ENCODE assay signal across 8 cellular contexts in the genomic region with DNA sequence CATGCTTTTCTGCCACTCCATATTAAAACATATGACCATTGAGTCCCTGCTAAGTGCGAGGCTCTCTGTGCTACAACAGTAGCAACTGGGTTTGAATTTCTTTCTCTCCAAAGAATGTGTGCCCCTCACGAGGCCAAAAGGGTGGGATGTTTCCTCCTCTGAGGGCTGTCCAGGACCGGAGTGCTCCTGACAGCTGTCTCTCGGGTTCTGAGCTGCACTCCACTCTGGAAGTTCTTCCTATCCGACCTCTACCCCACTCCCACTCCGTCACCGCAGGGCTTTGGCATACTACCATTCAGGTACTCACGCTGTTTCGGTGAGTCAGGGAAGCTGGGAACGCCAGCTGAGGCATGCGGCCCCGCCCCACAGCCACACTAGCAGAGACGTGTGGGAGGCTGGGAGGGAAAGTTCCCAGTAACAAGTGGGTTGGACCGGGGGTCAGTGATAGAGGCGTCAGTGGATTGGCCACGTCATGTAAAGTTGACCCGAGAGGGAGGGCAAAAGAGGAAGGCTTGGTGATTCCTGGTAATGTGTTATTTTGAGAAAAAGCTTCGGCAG. TPM values are rescaled to one million over a fixed set of nuclear protein-coding genes. Genes with fewer than 3 reads are reported as not detected.
DNase-seq lines count a peak whose midpoint lies in the region; ATAC-seq and TF ChIP-seq lines count a peak whose summit lies in the region.

No MANE protein-coding gene starts in this region.

- H3K9me3 ChIP-seq in Caco-2 (no peaks in the 10 kb centered on the region), PC-9 (ENCODE audit: insufficient read depth, low read depth) (no peaks in the 10 kb centered on the region), neuron (ENCODE audit: low read length) (no peaks in the 10 kb centered on the region), tibial artery (no peaks in the 10 kb centered on the region)

- H3K4me3 ChIP-seq in Caco-2 (ENCODE audit: low read depth, low read length) (peak overlapping the region; percentile 84), PC-9 (peak overlapping the region; percentile 78), neuron (ENCODE audit: low read length) (peak overlapping the region; percentile 91), tibial artery (peak overlapping the region; percentile 64 to 75)

- peaks cover 26% of the 10 kb centered on the region for H3K4me1 Mint-ChIP-seq in Caco-2 (ENCODE audit: low read depth, unreplicated experiment)

- TF ChIP-seq CTCF in Caco-2 (IDR thresholded peaks at IDR 0.05; ENCODE audit: insufficient read depth in 1 of 2, low read depth in 1 of 2, low read length in 1 of 2, severe bottlenecking in 1 of 2, unreplicated experiment in 1 of 2) (no peak), PC-9 (conservative IDR thresholded peaks at IDR 0.05) (no peak), tibial artery (IDR thresholded peaks at IDR 0.05) (no peak)

- TSS peak; percentile 75 for BruUV-seq in Caco-2 (replicated peaks; lab: Mats Ljungman, UMichigan)
- TSS peak; percentile 68 for BruUV-seq in PC-9 (replicated peaks; lab: Mats Ljungman, UMichigan)

- H3K27ac ChIP-seq in PC-9 (peak overlapping the region; percentile 99), tibial artery (peak overlapping the region; percentile 93 to 97)

- H3K79me2 ChIP-seq in PC-9 (ENCODE audit: low read depth) = peaks cover 66% of the 10 kb centered on the region

- intact Hi-C loops in Caco-2 (cut with micrococcal nuclease; ENCODE audit: unreplicated experiment) (loop anchor here (1.0 to 2.0 kb wide), 3 partner anchors 9 to 40 kb away; no protein-coding TSS in a partner anchor), PC-9 (cut with micrococcal nuclease; ENCODE audit: unreplicated experiment) (loop anchor here (1.0 to 5.0 kb wide), 4 partner anchors 8 to 163 kb away; a partner anchor contains a TSS), tibial artery (cut with DNase I; ENCODE audit: low total_unique reads) (no loop called here)

- CTCF ChIA-PET in Caco-2 (lab: Charles Lee) = interaction anchor here (1.0 to 1.7 kb wide), 5 partner anchors 9 to 50 kb away, joined by 3 to 17 read pairs (median 7); a partner anchor contains a TSS
- CTCF ChIA-PET in PC-9 (lab: Charles Lee) = interaction anchor here (1.1 kb wide), 1 partner anchor 9 kb away, joined by 3 read pairs; no protein-coding TSS in a partner anchor

- peak overlapping the region; percentile 86 for H3K27ac Mint-ChIP-seq in Caco-2 (ENCODE audit: unreplicated experiment)

- POLR2A ChIA-PET in Caco-2 (lab: Charles Lee) = interaction anchor here (0.5 to 1.0 kb wide), 4 partner anchors 9 to 135 kb away, joined by 3 to 7 read pairs (median 4); no protein-coding TSS in a partner anchor
- POLR2A ChIA-PET in PC-9 (lab: Charles Lee; ENCODE audit: unreplicated experiment) = interaction anchor here (0.6 to 1.1 kb wide), 3 partner anchors 43 to 770 kb away, joined by 3 to 15 read pairs (median 4); no protein-coding TSS in a partner anchor

- H3K9me2 ChIP-seq in PC-9 (ENCODE audit: insufficient read depth) = no peaks in the 10 kb centered on the region

- H2AFZ ChIP-seq in PC-9 (no peak overlapping the region), neuron (ENCODE audit: low read depth, low read length) (peak overlapping the region; percentile 56)

- DNase-seq in Caco-2 (peak; percentile 89 to 94), HS-27A (ENCODE audit: low read depth) (peak; percentile 78), PC-9 (peak; percentile 94 to 98), foreskin melanocyte (peak; percentile 58), tibial artery (peak; percentile 94 to 96)
- DNase-seq in activated effector memory CD4-positive, alpha-beta T cell treated with Interleukin-2 at 50 U/mL for 16 hours = peak; percentile 10

- peaks cover 67% of the 10 kb centered on the region for H3K36me3 Mint-ChIP-seq in Caco-2 (ENCODE audit: insufficient read depth, unreplicated experiment)

- H4K20me1 ChIP-seq in PC-9 (ENCODE audit: insufficient read depth) = no peaks in the 10 kb centered on the region

- H3K9me3 Mint-ChIP-seq in Caco-2 (ENCODE audit: unreplicated experiment) = no peaks in the 10 kb centered on the region

- H3F3A ChIP-seq in PC-9 (ENCODE audit: insufficient read depth, low read depth) = peaks cover 60% of the 10 kb centered on the region

- H3K36me3 ChIP-seq in Caco-2 (ENCODE audit: control insufficient read depth, insufficient read depth, low read length) = peaks cover 16% of the 10 kb centered on the region
- H3K36me3 ChIP-seq in PC-9 (ENCODE audit: low read depth) = peaks cover 29% of the 10 kb centered on the region
- H3K36me3 ChIP-seq in neuron (ENCODE audit: insufficient read depth, low read length) = peaks cover 7% of the 10 kb centered on the region
- H3K36me3 ChIP-seq in tibial artery = peaks cover 0 to 36% (median 0%) of the 10 kb centered on the region in 3 donors

- ATAC-seq in GM21529 (IDR thresholded peaks at IDR 0.05; ENCODE audit: unreplicated experiment) = no peak

- H3K27me3 Mint-ChIP-seq in Caco-2 (ENCODE audit: insufficient read depth, unreplicated experiment) = no peaks in the 10 kb centered on the region

- H3K4me3 Mint-ChIP-seq in Caco-2 (ENCODE audit: unreplicated experiment) = peak overlapping the region; percentile 81

- peaks cover 18% of the 10 kb centered on the region for H3K4me1 ChIP-seq in Caco-2
- peaks cover 60% of the 10 kb centered on the region for H3K4me1 ChIP-seq in PC-9 (replicated peaks; ENCODE audit: insufficient read depth)
- peaks cover 28% of the 10 kb centered on the region for H3K4me1 ChIP-seq in neuron (ENCODE audit: insufficient read depth, low read length)
- peaks cover 0 to 41% (median 33%) of the 10 kb centered on the region in 4 donors for H3K4me1 ChIP-seq in tibial artery

- peak overlapping the region; percentile 94 for H3K4me2 ChIP-seq in PC-9

- H3K27me3 ChIP-seq in Caco-2 (replicated peaks; ENCODE audit: control insufficient read depth, insufficient read depth, low read length) = no peaks in the 10 kb centered on the region
- no peaks in the 10 kb centered on the region for H3K27me3 ChIP-seq in PC-9 (ENCODE audit: insufficient read depth, low read depth)
- H3K27me3 ChIP-seq in neuron (ENCODE audit: insufficient read depth, low read length) = no peaks in the 10 kb centered on the region
- H3K27me3 ChIP-seq in tibial artery = peaks cover 0 to 16% of the 10 kb centered on the region in 2 donors

RNA-seq across cellular contexts. Expression of a gene that starts 0.7 kb away (rescaled TPM):
- total RNA-seq in Caco-2 (2022) (38.4 and 43.6 TPM in 2 replicates), PC-9 (2021) (54.9 and 67.6 TPM in 2 replicates)

RNA-seq across cellular contexts. Expression of a gene that starts 5.4 kb away (rescaled TPM):
- total RNA-seq in Caco-2 (2022) = 27.8 and 30.7 TPM in 2 replicates
- 83.7 and 127 TPM in 2 replicates for total RNA-seq in PC-9 (2021)

RNA-seq across cellular contexts. Expression of a gene that starts 7.3 kb away (rescaled TPM):
- total RNA-seq in Caco-2 (2022) = 42.5 and 47.9 TPM in 2 replicates
- 30.6 and 35.7 TPM in 2 replicates for total RNA-seq in PC-9 (2021)

RNA-seq across cellular contexts. Expression of a gene that starts 38.2 kb away (rescaled TPM):
- total RNA-seq in Caco-2 (2022) (215 and 219 TPM in 2 replicates), PC-9 (2021) (112 and 156 TPM in 2 replicates)

RNA-seq across cellular contexts. Expression of a gene that starts 38.7 kb away (rescaled TPM):
- total RNA-seq in Caco-2 (2022) (0.11 TPM in 1 of 2 replicates, not detected in the other), PC-9 (2021) (6.0 and 6.2 TPM in 2 replicates)

Comparison
In these comparisons a context has a peak if more than half of its experiments do, and no peak if none do; other contexts are left out.
1. DNase-seq: peak in every context shown above with its lines; median percentile 96 in PC-9; 95 in tibial artery; 92 in Caco-2; 78 in HS-27A; 58 in foreskin melanocyte; 10 in activated effector memory CD4-positive, alpha-beta T cell treated with Interleukin-2 at 50 U/mL for 16 hours.